1 cellular context compared by ENCODE assay signal in genomic region chr3:136861890-136862610, GRCh38.
TF ChIP-seq lines count a peak whose summit lies in the region.

TSS of gene NCK1 (plus strand) at chr3:136862208. CDS start at chr3:136928002, 65,794 bp downstream.

TF ChIP-seq in HepG2, 621 proteins besides CTCF, POLR2A, EP300 and RAD21 (continued from another document):
- peak; percentile 75 for TF ChIP-seq TIGD3 (CRISPR knock-in tag; IDR thresholded peaks at IDR 0.05; ENCODE audit: borderline replicate concordance)
- peak; percentile 97 for TF ChIP-seq DMAP1 (CRISPR knock-in tag; IDR thresholded peaks at IDR 0.05)
- 0 out of 2 replicates have a peak, but pooled peaks have one; percentile 69 for TF ChIP-seq TGIF2 (CRISPR knock-in tag; IDR thresholded peaks at IDR 0.05)
- TF ChIP-seq TARDBP (CRISPR knock-in tag; IDR thresholded peaks at IDR 0.05) = peak; percentile 70
- TF ChIP-seq GPBP1L1 (CRISPR knock-in tag; IDR thresholded peaks at IDR 0.05) = no peak
- TF ChIP-seq HNF4A (CRISPR knock-in tag; IDR thresholded peaks at IDR 0.05) = 0 out of 2 replicates have a peak, but pooled peaks have one; percentile 3
- no peak for TF ChIP-seq CENPX (CRISPR knock-in tag; IDR thresholded peaks at IDR 0.05)
- TF ChIP-seq ZMYM4 (CRISPR knock-in tag; IDR thresholded peaks at IDR 0.05) = peak; percentile 94
- TF ChIP-seq TEAD2 (CRISPR knock-in tag; IDR thresholded peaks at IDR 0.05) = no peak
- TF ChIP-seq NR2F1 (CRISPR knock-in tag; IDR thresholded peaks at IDR 0.05) = 0 out of 4 replicates have a peak, but pooled peaks of 1 of the 2 experiments have one; percentile 24
- TF ChIP-seq PRPF4 (IDR thresholded peaks at IDR 0.05; ENCODE audit: low read depth, low read length, poor library complexity, severe bottlenecking) = no peak
- TF ChIP-seq ZNF121 (CRISPR knock-in tag; IDR thresholded peaks at IDR 0.05) = no peak
- peak; percentile 68; the same call in 1 of the 2 replicates for TF ChIP-seq ZNF446 (CRISPR knock-in tag; IDR thresholded peaks at IDR 0.05)
- peak; percentile 81; the same call in 1 of the 2 replicates for TF ChIP-seq ZSCAN30 (CRISPR knock-in tag; IDR thresholded peaks at IDR 0.05)
- TF ChIP-seq ZSCAN9 (CRISPR knock-in tag; IDR thresholded peaks at IDR 0.05; ENCODE audit: borderline replicate concordance) = peak; percentile 44; the same call in 1 of the 2 replicates
- TF ChIP-seq MXD4 (CRISPR knock-in tag; IDR thresholded peaks at IDR 0.05) = no peak; the same call in 1 of the 2 replicates
- TF ChIP-seq ZHX2 (IDR thresholded peaks at IDR 0.05; ENCODE audit: low read depth) = no peak
- TF ChIP-seq ZHX2 (CRISPR knock-in tag; IDR thresholded peaks at IDR 0.05; ENCODE audit: borderline replicate concordance) = 0 out of 2 replicates have a peak, but pooled peaks have one; percentile 12
- TF ChIP-seq ZNF746 (CRISPR knock-in tag; IDR thresholded peaks at IDR 0.05) = peak; percentile 61; the same call in 1 of the 2 replicates
- no peak for TF ChIP-seq ZNF660 (CRISPR knock-in tag; IDR thresholded peaks at IDR 0.05; ENCODE audit: borderline replicate concordance, low read depth)
- TF ChIP-seq CREB3 (CRISPR knock-in tag; IDR thresholded peaks at IDR 0.05) = no peak; the same call in 1 of the 2 replicates
- peak; percentile 68; the same call in 1 of the 2 replicates for TF ChIP-seq CREBL2 (CRISPR knock-in tag; IDR thresholded peaks at IDR 0.05; ENCODE audit: borderline replicate concordance)
- peak; percentile 62 for TF ChIP-seq ZNF740 (CRISPR knock-in tag; IDR thresholded peaks at IDR 0.05)
- TF ChIP-seq ZFP82 (CRISPR knock-in tag; IDR thresholded peaks at IDR 0.05; ENCODE audit: borderline replicate concordance) = peak; percentile 86
- TF ChIP-seq GTF3A (CRISPR knock-in tag; conservative IDR thresholded peaks at IDR 0.05) = 0 out of 2 replicates have a peak, but pooled peaks have one; percentile 65
- peak; percentile 92 for TF ChIP-seq ZNF556 (CRISPR knock-in tag; IDR thresholded peaks at IDR 0.05; ENCODE audit: borderline replicate concordance)
- TF ChIP-seq ZNF572 (CRISPR knock-in tag; IDR thresholded peaks at IDR 0.05) = no peak; the same call in 1 of the 2 replicates
- no peak for TF ChIP-seq E2F5 (CRISPR knock-in tag; conservative IDR thresholded peaks at IDR 0.05)
- peak; percentile 72; the same call in 1 of the 2 replicates for TF ChIP-seq ZBTB34 (CRISPR knock-in tag; IDR thresholded peaks at IDR 0.05)
- 0 out of 2 replicates have a peak, but pooled peaks have one; percentile 49 for TF ChIP-seq ZBTB43 (CRISPR knock-in tag; conservative IDR thresholded peaks at IDR 0.05)
- TF ChIP-seq KMT2A (CRISPR knock-in tag; IDR thresholded peaks at IDR 0.05) = peak; percentile 90
- no peak for TF ChIP-seq FIP1L1 (IDR thresholded peaks at IDR 0.05; ENCODE audit: borderline replicate concordance, insufficient read depth, low read depth, low read length)
- peak; percentile 97 for TF ChIP-seq ZNF670 (CRISPR knock-in tag; IDR thresholded peaks at IDR 0.05; ENCODE audit: borderline replicate concordance)
- peak; percentile 90 for TF ChIP-seq ERF (CRISPR knock-in tag; IDR thresholded peaks at IDR 0.05)
- TF ChIP-seq ZNF253 (CRISPR knock-in tag; IDR thresholded peaks at IDR 0.05; ENCODE audit: borderline replicate concordance) = no peak
- TF ChIP-seq ZNF616 (CRISPR knock-in tag; IDR thresholded peaks at IDR 0.05; ENCODE audit: low read depth) = peak; percentile 84
- no peak; the same call in 1 of the 2 replicates for TF ChIP-seq PLSCR1 (CRISPR knock-in tag; IDR thresholded peaks at IDR 0.05; ENCODE audit: borderline replicate concordance)
- peak; percentile 51; the same call in 1 of the 2 replicates for TF ChIP-seq GMEB2 (CRISPR knock-in tag; IDR thresholded peaks at IDR 0.05; ENCODE audit: low read depth)
- TF ChIP-seq MAFF (IDR thresholded peaks at IDR 0.05; ENCODE audit: low read depth, low read length) = no peak
- TF ChIP-seq TCF7L2 (IDR thresholded peaks at IDR 0.05; ENCODE audit: low read depth, low read length) = no peak
